7 cellular contexts compared by ENCODE assay signal in the genomic region with DNA sequence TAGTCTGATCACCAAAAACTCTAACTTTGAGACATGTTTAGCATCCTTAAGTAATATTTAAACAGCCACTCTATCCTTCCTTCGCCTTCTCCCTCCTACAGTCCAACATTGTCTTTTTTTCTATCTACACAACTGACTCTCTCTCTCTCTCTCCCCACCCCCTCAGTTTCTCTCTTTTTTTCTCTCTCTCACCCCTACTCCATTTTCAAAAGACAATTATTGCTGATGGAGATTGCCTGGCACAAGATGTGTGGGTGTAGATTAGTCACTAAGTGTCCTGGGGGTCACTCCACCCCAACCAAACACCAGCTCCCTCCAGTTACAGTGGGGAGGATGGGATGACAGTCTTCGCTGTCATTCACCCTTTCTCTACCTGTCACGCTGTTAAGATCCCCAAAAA.
"Had no signal": no experiment of that assay in that cellular context is flagged by ENCODE, and none has a peak within 500 bp of the region (broad histone marks: within the 10 kb centered on the region; RNA-seq: fewer than 3 reads in every experiment).

No MANE protein-coding gene starts in this region.

- H3K4me3 Mint-ChIP-seq: IgD-negative memory B cell had no signal

- ATAC-seq: HepG2 had no signal

- DNase-seq: IMR-90, KBM-7, KG1 had no signal

- FAIRE-seq: HepG2, HTR-8/SVneo had no signal

- H3K9me3 Mint-ChIP-seq: IgD-negative memory B cell had no signal

- H3K27ac ChIP-seq: HL-60 had no signal

- H3K27ac Mint-ChIP-seq: IgD-negative memory B cell had no signal

- H3K36me3 Mint-ChIP-seq: IgD-negative memory B cell had no signal

- H3K4me1 Mint-ChIP-seq: IgD-negative memory B cell had no signal
